ENCODE assay signal across 3 cellular contexts in genomic region chr1:117553468-117553867, GRCh38.
A peak's percentile ranks its signal among the peaks of the same experiment; 100 is the strongest.
TF ChIP-seq lines count a peak whose summit lies in the region.

No MANE protein-coding gene starts in this region.

TF ChIP-seq in A549, 52 proteins besides CTCF, POLR2A, EP300 and RAD21:
- TF ChIP-seq RNF2 (IDR thresholded peaks at IDR 0.05; ENCODE audit: borderline replicate concordance, low read depth) (no peak), MAZ (IDR thresholded peaks at IDR 0.05; ENCODE audit: borderline replicate concordance, low read depth, low read length) (no peak), MAFK (IDR thresholded peaks at IDR 0.05; ENCODE audit: partially characterized antibody) (peak; percentile 85)

TF ChIP-seq in IMR-90, 13 proteins besides CTCF, POLR2A, EP300 and RAD21:
- TF ChIP-seq RCOR1 (IDR thresholded peaks at IDR 0.05; ENCODE audit: insufficient replicate concordance, low read length): no peak
- TF ChIP-seq MAFK (IDR thresholded peaks at IDR 0.05; ENCODE audit: low read depth, low read length): peak; percentile 96
- no peak for TF ChIP-seq USF2 (IDR thresholded peaks at IDR 0.05; ENCODE audit: low read depth, low read length)

TF ChIP-seq in H1, 55 proteins besides CTCF, POLR2A, EP300 and RAD21:
- no peak for TF ChIP-seq ATF3 (IDR thresholded peaks at IDR 0.05; ENCODE audit: insufficient read depth, low read depth, low read length)
- TF ChIP-seq ZNF274 (IDR thresholded peaks at IDR 0.05; ENCODE audit: borderline replicate concordance, extremely low read depth, low read length): no peak
- peak; percentile 49; the same call in 1 of the 2 replicates for TF ChIP-seq MAFK (IDR thresholded peaks at IDR 0.05; ENCODE audit: low read depth, low read length)
